In genomic region chr12:46266869-46267617, GRCh38 we compare ENCODE assay signal across 9 cellular contexts. TPM values are rescaled to one million over a fixed set of nuclear protein-coding genes. Genes with fewer than 3 reads are reported as not detected.
DNase-seq lines count a peak whose midpoint lies in the region; ATAC-seq, FAIRE-seq and TF ChIP-seq lines count a peak whose summit lies in the region.
"Had no signal": no experiment of that assay in that cellular context is flagged by ENCODE, and none has a peak within 500 bp of the region (broad histone marks: within the 10 kb centered on the region; RNA-seq: fewer than 3 reads in every experiment).

No MANE protein-coding gene starts in this region.

- no peaks in the 10 kb centered on the region for H3F3A ChIP-seq in Loucy (ENCODE audit: low read depth)

- H2AFZ ChIP-seq in Loucy (ENCODE audit: low read length) (0 out of 2 replicates have a peak overlapping the region, but pooled peaks have one; percentile 89), keratinocyte (ENCODE audit: control insufficient read depth, low read length) (no peak overlapping the region)

- H3K4me2 ChIP-seq in Loucy (ENCODE audit: low read depth, low read length, poor library complexity, severe bottlenecking) (peak overlapping the region; percentile 98), keratinocyte (ENCODE audit: control insufficient read depth, extremely low read depth, insufficient read depth, low read depth, low read length) (peak overlapping the region; percentile 83)

- dilution Hi-C loops in keratinocyte (cut with MboI; ENCODE audit: extremely low pct_ligation_motif_present, low sequenced_read_pairs): no loop called here

- H3K9ac ChIP-seq in Loucy (ENCODE audit: low read depth, low read length, poor library complexity, severe bottlenecking): peak overlapping the region; percentile 91
- H3K9ac ChIP-seq in keratinocyte (ENCODE audit: control insufficient read depth, extremely low read depth, insufficient read depth, low read length): peak overlapping the region; percentile 91

- peak overlapping the region; percentile 89 for H3K4me3 ChIP-seq in Loucy (ENCODE audit: low read length, poor library complexity, severe bottlenecking)
- peak overlapping the region; percentile 75 to 76 for H3K4me3 ChIP-seq in cardiac fibroblast (replicated peaks in 1 of 2; ENCODE audit: low read depth in 2 of 2, low read length in 2 of 2)
- peak overlapping the region; percentile 78 to 88 (median 86) for H3K4me3 ChIP-seq in keratinocyte (ENCODE audit: control insufficient read depth in 2 of 3, extremely low read depth in 1 of 3, insufficient read depth in 2 of 3, low read depth in 1 of 3, low read length in 3 of 3)

- TF ChIP-seq CTCF in Loucy (conservative IDR thresholded peaks at IDR 0.05; ENCODE audit: low read length): no peak
- TF ChIP-seq CTCF in VCaP (conservative IDR thresholded peaks at IDR 0.05): no peak
- TF ChIP-seq CTCF in cardiac fibroblast (IDR thresholded peaks at IDR 0.05; ENCODE audit: low read depth, low read length): no peak
- TF ChIP-seq CTCF in keratinocyte (optimal IDR thresholded peaks at IDR 0.05 in 1 of 3, IDR thresholded peaks at IDR 0.05 in 1 of 3, conservative IDR thresholded peaks at IDR 0.05 in 1 of 3; ENCODE audit: extremely low read depth in 1 of 3, insufficient read depth in 2 of 3, low read length in 3 of 3): no peak

- H3K4me1 ChIP-seq in Loucy (ENCODE audit: insufficient read depth, low read length, poor library complexity, severe bottlenecking) (peaks cover 57% of the 10 kb centered on the region), keratinocyte (ENCODE audit: control insufficient read depth, extremely low read depth, insufficient read depth, low read length) (peaks cover 47% of the 10 kb centered on the region)

- peaks cover 10% of the 10 kb centered on the region for H3K27me3 ChIP-seq in Loucy (ENCODE audit: insufficient read depth, low read length, poor library complexity, severe bottlenecking)
- H3K27me3 ChIP-seq in keratinocyte (ENCODE audit: control insufficient read depth, extremely low read depth, insufficient read depth, low read length): no peaks in the 10 kb centered on the region

- no peaks in the 10 kb centered on the region for H3K9me2 ChIP-seq in Loucy (replicated peaks; ENCODE audit: low read depth, low read length)

- no peak for FAIRE-seq in keratinocyte (lab: Jason Lieb, UNC)
- FAIRE-seq: TTC549 had no signal

- peaks cover 48% of the 10 kb centered on the region for H4K20me1 ChIP-seq in Loucy (ENCODE audit: insufficient read depth, low read length, poor library complexity, severe bottlenecking)
- peaks cover 20% of the 10 kb centered on the region for H4K20me1 ChIP-seq in keratinocyte (ENCODE audit: control insufficient read depth, extremely low read depth, insufficient read depth, low read length)

- H3K36me3 ChIP-seq in Loucy (ENCODE audit: insufficient read depth, low read length): no peaks in the 10 kb centered on the region
- peaks cover 0 to 6% of the 10 kb centered on the region in 2 experiments for H3K36me3 ChIP-seq in keratinocyte (ENCODE audit: control insufficient read depth in 2 of 2, extremely low read depth in 1 of 2, insufficient read depth in 2 of 2, low read length in 2 of 2)

- ATAC-seq in HG02884 (IDR thresholded peaks at IDR 0.05; ENCODE audit: unreplicated experiment): no peak

- H3K9me3 ChIP-seq in Loucy (ENCODE audit: insufficient read depth, low read depth, low read length) (no peaks in the 10 kb centered on the region), keratinocyte (ENCODE audit: control insufficient read depth, low read depth, low read length) (no peaks in the 10 kb centered on the region)

- H3K27ac ChIP-seq in VCaP: peak overlapping the region; percentile 95
- H3K27ac ChIP-seq in keratinocyte (ENCODE audit: control insufficient read depth, insufficient read depth, low read length): peak overlapping the region; percentile 97

- peaks cover 2% of the 10 kb centered on the region for H3K9me1 ChIP-seq in keratinocyte (ENCODE audit: control insufficient read depth, extremely low read depth, insufficient read depth, low read length)

- peak; percentile 90 for DNase-seq in DMS53 (lab: John Stamatoyannopoulos, UW)
- peak; percentile 57 to 74 for DNase-seq in cardiac fibroblast (ENCODE audit: low read depth in 2 of 2)
- DNase-seq in keratinocyte (ENCODE audit: low read depth, low spot score): no peak
- DNase-seq in stimulated activated CD4-positive, alpha-beta T cell treated with anti-CD3 and anti-CD28 coated beads, Interleukin-12 subunit alpha, Interleukin-12 subunit beta, amount 100 ng/mL, for 4 hours: peak; percentile 46
- DNase-seq in 8988T: no peak

- H3K79me2 ChIP-seq in Loucy (ENCODE audit: insufficient read depth, low read length) (peaks cover 87% of the 10 kb centered on the region), keratinocyte (ENCODE audit: control insufficient read depth, insufficient read depth, low read length) (peaks cover 63% of the 10 kb centered on the region)

RNA-seq across cellular contexts. Expression of gene SLC38A1, which starts 1.8 kb away (rescaled TPM):
- 96.7 to 134 TPM (median 112 TPM) in 3 replicates for polyA plus RNA-seq in keratinocyte
- polyA plus RNA-seq in keratinocyte (2011; ENCODE audit: low read depth): 22.8 TPM
- 44.0 and 85.3 TPM in 2 replicates for polyA plus RNA-seq in keratinocyte (2011; cell fraction: cytosol; rRNA removed)
- 125 and 159 TPM in 2 replicates for polyA plus RNA-seq in keratinocyte (2011; cell fraction: nucleus; rRNA removed)
- polyA plus RNA-seq in keratinocyte (2012; ENCODE audit: low replicate concordance): 67.3 and 98.6 TPM in 2 replicates
- 93.3 to 351 TPM (median 247 TPM) in 3 replicates for polyA minus RNA-seq in keratinocyte
- 150 TPM for polyA minus RNA-seq in keratinocyte (2011; cell fraction: cytosol; rRNA and poly(A)+ RNA removed)
- 272 and 442 TPM in 2 replicates for polyA minus RNA-seq in keratinocyte (2011; cell fraction: nucleus; rRNA and poly(A)+ RNA removed)

Comparison
In these comparisons a context has a peak if more than half of its experiments do, and no peak if none do; other contexts are left out.
1. DNase-seq: peak in DMS53 (single experiment), cardiac fibroblast (2 of 2) and stimulated activated CD4-positive, alpha-beta T cell treated with anti-CD3 and anti-CD28 coated beads, Interleukin-12 subunit alpha, Interleukin-12 subunit beta, amount 100 ng/mL, for 4 hours (single experiment); none in keratinocyte (single experiment) and 8988T (single experiment).
2. Peak in every context shown above with its lines, with median percentiles within 50 percentile points of each other: H3K4me3 ChIP-seq.